ENCODE assay signal across 8 cellular contexts in the genomic region with DNA sequence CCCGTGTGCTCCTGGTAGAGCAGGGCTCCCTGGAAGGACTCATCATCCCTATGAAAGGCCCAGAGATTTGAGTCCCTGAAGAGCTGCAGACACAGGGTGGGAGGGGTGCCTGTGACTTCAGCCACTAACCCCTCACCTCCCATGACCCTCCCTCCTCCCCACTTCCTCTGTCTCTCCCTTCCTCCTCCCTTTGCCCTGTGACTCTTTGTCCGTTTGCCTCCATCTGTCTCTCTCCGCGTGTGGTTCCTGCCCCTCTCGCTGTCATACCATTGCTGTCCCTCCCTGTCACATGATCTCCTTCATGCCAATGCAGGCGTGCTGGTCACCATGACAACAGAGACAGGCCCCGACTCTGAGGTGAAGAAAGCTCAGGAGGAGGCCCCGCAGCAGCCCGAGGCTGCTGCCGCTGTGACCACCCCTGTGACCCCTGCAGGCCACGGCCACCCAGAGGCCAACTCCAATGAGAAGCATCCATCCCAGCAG. TPM values are rescaled to one million over a fixed set of nuclear protein-coding genes. Genes with fewer than 3 reads are reported as not detected.
DNase-seq lines count a peak whose midpoint lies in the region; ATAC-seq, FAIRE-seq and TF ChIP-seq lines count a peak whose summit lies in the region.
"Had no signal": no experiment of that assay in that cellular context is flagged by ENCODE, and none has a peak within 500 bp of the region (broad histone marks: within the 10 kb centered on the region; RNA-seq: fewer than 3 reads in every experiment).

No MANE protein-coding gene starts in this region.

- no peak for TF ChIP-seq RAD21 in H1 (IDR thresholded peaks at IDR 0.05 in 1 of 2, conservative IDR thresholded peaks at IDR 0.05 in 1 of 2; ENCODE audit: low read depth in 2 of 2, low read length in 2 of 2)

- CTCF ChIA-PET in H1 (lab: Charles Lee; ENCODE audit: partially characterized antibody), result interaction anchor here (0.7 to 3.6 kb wide), 8 partner anchors 17 to 183 kb away, joined by 3 to 17 read pairs (median 4); no protein-coding TSS in a partner anchor

- no peak overlapping the region for H3K23ac ChIP-seq in H1 (ENCODE audit: insufficient read length)

- no peak overlapping the region for H3K4ac ChIP-seq in H1 (replicated peaks; ENCODE audit: insufficient read length, low read depth, low read length)

- no peak overlapping the region for H2BK120ac ChIP-seq in H1 (replicated peaks; ENCODE audit: low read depth, low read length)

- H3K14ac ChIP-seq in H1 (ENCODE audit: insufficient read length), result no peak overlapping the region

- H3K18ac ChIP-seq in H1 (ENCODE audit: extremely low read depth, low read length), result no peak overlapping the region

- no peak for TF ChIP-seq POLR2A in H1 (IDR thresholded peaks at IDR 0.05; ENCODE audit: control extremely low read depth in 1 of 2, low read depth in 2 of 2, low read length in 2 of 2)
- no peak for TF ChIP-seq POLR2A in testis (IDR thresholded peaks at IDR 0.05)

- H2BK12ac ChIP-seq in H1 (ENCODE audit: low read depth, low read length), result no peak overlapping the region

- no peak for TF ChIP-seq EP300 in H1 (IDR thresholded peaks at IDR 0.05; ENCODE audit: borderline replicate concordance in 1 of 2, low read depth in 2 of 2, low read length in 2 of 2)

- H2BK5ac ChIP-seq in H1 (ENCODE audit: low read depth, low read length), result no peak overlapping the region

- H3K4me1 ChIP-seq in HAP-1 (no peaks in the 10 kb centered on the region), H1 (replicated peaks in 1 of 4; ENCODE audit: control insufficient read depth in 3 of 4, insufficient read depth in 4 of 4, low read length in 3 of 4) (peaks cover 0 to 9% (median 6%) of the 10 kb centered on the region in 4 experiments; a peak in 6 of 7 replicates), testis (peaks cover 8% of the 10 kb centered on the region)

- H3K27ac Mint-ChIP-seq in neural crest cell (ENCODE audit: unreplicated experiment), result peak overlapping the region; percentile 51

- H3K4me3 Mint-ChIP-seq in neural crest cell, result peak overlapping the region; percentile 43

- no peak for ATAC-seq in GM18870 (IDR thresholded peaks at IDR 0.05; ENCODE audit: unreplicated experiment)
- ATAC-seq in GM21360 (IDR thresholded peaks at IDR 0.05; ENCODE audit: unreplicated experiment), result no peak

- no peak overlapping the region for H4K5ac ChIP-seq in H1 (ENCODE audit: insufficient read length, low read depth, low read length)

- no peaks in the 10 kb centered on the region for H3K79me1 ChIP-seq in H1 (ENCODE audit: low read depth, low read length)

- FAIRE-seq in H1 (lab: Jason Lieb, UNC), result peak; percentile 42

- H3K9ac ChIP-seq in H1 (replicated peaks in 1 of 4; ENCODE audit: extremely low read depth in 1 of 4, low read depth in 3 of 4, low read length in 3 of 4), result no peak overlapping the region

- H3K27ac ChIP-seq in H1 (ENCODE audit: low read depth, low read length) (no peak overlapping the region), testis (no peak overlapping the region)

- H3K23me2 ChIP-seq in H1 (ENCODE audit: low read depth, low read length), result no peaks in the 10 kb centered on the region

- H3K36me3 ChIP-seq in HAP-1 (replicated peaks) (no peaks in the 10 kb centered on the region), H1 (ENCODE audit: control insufficient read depth in 2 of 4, insufficient read depth in 4 of 4, low read length in 3 of 4) (no peaks in the 10 kb centered on the region; a peak in 1 of 8 replicates), testis (ENCODE audit: low read depth, missing control alignments) (no peaks in the 10 kb centered on the region)

- H2AFZ ChIP-seq in H1 (ENCODE audit: low read length), result no peak overlapping the region

- 18% methylated on average over 11 of the region's 11 CpGs; no CpG with 5 or more reads in 1 of the 2 experiments for WGBS in H1 (ENCODE audit: extremely low coverage in 1 of 2, insufficient coverage in 1 of 2, insufficient read length in 1 of 2, insufficient replicate concordance in 2 of 2, low coverage in 1 of 2, low lambda C conversion rate in 2 of 2, missing lambda C conversion rate in 1 of 2), 2 experiments
- 49 to 62% methylated on average over 11 of the region's 11 CpGs for whole genome bisulfite sequencing in testis, 2 donors

- no peaks in the 10 kb centered on the region for H3K79me2 ChIP-seq in H1 (ENCODE audit: control insufficient read depth in 1 of 2, insufficient read depth in 2 of 2, low read length in 2 of 2)

- no peak overlapping the region for H2BK15ac ChIP-seq in H1 (ENCODE audit: low read length)

- H3K4me2 ChIP-seq in H1 (ENCODE audit: insufficient read depth in 1 of 2, low read depth in 2 of 2, low read length in 2 of 2), result peak overlapping the region; percentile 20 to 62; a peak in 3 of 4 replicates

- H3K36me3 Mint-ChIP-seq in neural crest cell (ENCODE audit: low read depth), result no peaks in the 10 kb centered on the region

- in situ Hi-C loops in HAP-1 (cut with MboI; ENCODE audit: low sequenced_read_pairs), result no loop called here

- TF ChIP-seq CTCF in H1 (IDR thresholded peaks at IDR 0.05; ENCODE audit: control extremely low read depth in 1 of 3, insufficient read depth in 1 of 3, low read depth in 1 of 3, low read length in 3 of 3) (no peak), neural crest cell (conservative IDR thresholded peaks at IDR 0.05) (no peak), testis (IDR thresholded peaks at IDR 0.05) (no peak)

- intact Hi-C loops in testis (cut with DNase I; ENCODE audit: low total_unique reads), result no loop called here

- H3K27me3 Mint-ChIP-seq in neural crest cell (ENCODE audit: low read depth), result peaks cover 18% of the 10 kb centered on the region

- H4K8ac ChIP-seq in H1 (ENCODE audit: extremely low read depth, insufficient read depth, low read length), result no peak overlapping the region

- no peaks in the 10 kb centered on the region for H3K9me3 Mint-ChIP-seq in neural crest cell
- H3K9me3 Mint-ChIP-seq: IgD-negative memory B cell had no signal

- H3K56ac ChIP-seq in H1 (replicated peaks; ENCODE audit: insufficient read length, low read depth, low read length), result no peak overlapping the region

- no peaks in the 10 kb centered on the region for H4K20me1 ChIP-seq in H1 (replicated peaks in 1 of 2; ENCODE audit: control insufficient read depth in 1 of 2, insufficient read depth in 2 of 2, low read length in 2 of 2)

- no peak overlapping the region for H4K91ac ChIP-seq in H1 (replicated peaks; ENCODE audit: insufficient read length, low read length)

- H2BK20ac ChIP-seq in H1 (ENCODE audit: low read length), result no peak overlapping the region

- H2AK5ac ChIP-seq in H1 (ENCODE audit: low read depth, low read length), result no peak overlapping the region

- H3K9me3 ChIP-seq in HAP-1, result no peaks in the 10 kb centered on the region
- H3K9me3 ChIP-seq in H1 (ENCODE audit: insufficient read depth in 2 of 2, low read depth in 1 of 2, low read length in 1 of 2), result no peaks in the 10 kb centered on the region
- no peaks in the 10 kb centered on the region for H3K9me3 ChIP-seq in testis

- H3K4me1 Mint-ChIP-seq in neural crest cell, result peaks cover 56% of the 10 kb centered on the region

- H3K27me3 ChIP-seq in HAP-1 (ENCODE audit: low read depth), result no peaks in the 10 kb centered on the region
- no peaks in the 10 kb centered on the region for H3K27me3 ChIP-seq in H1 (replicated peaks in 1 of 4; ENCODE audit: control insufficient read depth in 3 of 4, extremely low read depth in 1 of 4, insufficient read depth in 3 of 4, low read length in 3 of 4)
- no peaks in the 10 kb centered on the region for H3K27me3 ChIP-seq in testis

- DNase-seq in HAP-1 (ENCODE audit: low spot score in 2 of 2) (peak; percentile 44 to 74), NCI-H524 (lab: John Stamatoyannopoulos, UW) (peak; percentile 79 to 89), H1 (ENCODE audit: low read depth in 1 of 2, low spot score in 2 of 2) (peak; percentile 25 to 70), neural crest cell (ENCODE audit: low read depth, low spot score) (peak; percentile 82), testis (no peak)

- POLR2A ChIA-PET in H1 (lab: Charles Lee; ENCODE audit: partially characterized antibody), result interaction anchor here (0.5 kb wide), 1 partner anchor 232 kb away, joined by 4 read pairs; no protein-coding TSS in a partner anchor

- H3K4me3 ChIP-seq in HAP-1 (no peak overlapping the region), H1 (ENCODE audit: extremely low read depth in 1 of 4, insufficient read depth in 2 of 4, low read depth in 3 of 4, low read length in 4 of 4) (peak overlapping the region in 2 of 4 experiments; percentile 3 to 18; a peak in 2 of 8 replicates), testis (no peak overlapping the region)

TF ChIP-seq in H1, 55 proteins besides CTCF, POLR2A, EP300 and RAD21 (continues in another document):
- TF ChIP-seq TBP (IDR thresholded peaks at IDR 0.05; ENCODE audit: low read depth, low read length), result no peak

RNA-seq across cellular contexts. Expression of gene EPB41L1, which starts 19.0 kb away (rescaled TPM):
- total RNA-seq in H1 (2021; fragmentation: NEBNext Ultra II Directional; extraction: Animal tissue kit (Norgen Biotek cat#: 25700)), result 36.0 and 42.0 TPM in 2 replicates
- polyA plus RNA-seq in H1 (2011; rRNA removed) (14.8 and 23.1 TPM in 2 replicates), testis (ENCODE audit: insufficient read depth, low read depth, low replicate concordance) (49.8 TPM)
- polyA plus RNA-seq in H1 (2011; cell fraction: cytosol; rRNA removed), result 12.6 TPM
- polyA plus RNA-seq in H1 (2011; cell fraction: nucleus; rRNA removed), result 51.3 TPM
- 23.1 to 30.3 TPM (median 25.6 TPM) in 4 replicates for polyA plus RNA-seq in H1 (2012, experiment 1 of 2)
- 12.7 TPM for polyA plus RNA-seq in H1 (2012, experiment 2 of 2)
- polyA plus RNA-seq in H1 (2013, experiment 1 of 2), result 29.1 TPM
- polyA plus RNA-seq in H1 (2013, experiment 2 of 2), result 28.9 TPM
- 19.7 and 25.0 TPM in 2 replicates for polyA minus RNA-seq in H1 (2011; rRNA and poly(A)+ RNA removed)
- polyA minus RNA-seq in H1 (2011; cell fraction: cytosol; rRNA and poly(A)+ RNA removed), result 20.4 TPM
- polyA minus RNA-seq in H1 (2011; cell fraction: nucleus; rRNA and poly(A)+ RNA removed), result 31.3 TPM
- total RNA-seq in neural crest cell (30.6 and 33.1 TPM in 2 replicates), testis (10 to 100 TPM; 63.7 to 65.3 TPM)
